In the genomic region with DNA sequence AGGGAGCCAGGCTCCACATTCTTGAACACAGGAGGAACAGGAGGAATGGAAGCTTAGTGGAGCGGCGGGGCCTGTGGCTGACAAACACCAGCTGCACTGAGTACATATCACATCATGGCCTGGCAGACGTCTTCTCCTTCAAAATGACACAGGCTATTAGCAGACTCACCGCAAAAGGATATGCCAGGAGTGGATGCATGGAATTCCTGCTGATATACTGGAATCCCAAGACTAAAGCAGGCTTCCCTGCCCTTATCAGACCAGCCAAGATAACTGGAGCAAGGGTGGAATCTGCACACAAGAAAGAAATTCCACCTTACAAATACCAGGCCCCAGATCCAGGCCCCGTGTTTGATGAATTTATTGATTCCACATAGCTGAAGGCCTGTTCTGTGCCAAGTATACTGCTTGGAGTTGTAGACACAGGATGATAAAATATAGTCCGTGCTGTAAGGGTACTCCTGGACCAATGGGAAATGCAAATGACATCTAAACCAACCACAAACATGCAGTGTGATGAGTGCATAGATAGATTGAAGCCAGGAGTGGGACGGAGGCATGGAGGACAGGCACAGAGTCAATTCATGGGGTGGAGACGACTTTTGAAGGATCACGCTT, we compare ENCODE assay signal across 11 cellular contexts.
DNase-seq lines count a peak whose midpoint lies in the region; ATAC-seq and TF ChIP-seq lines count a peak whose summit lies in the region.
"Had no signal": no experiment of that assay in that cellular context is flagged by ENCODE, and none has a peak within 500 bp of the region (broad histone marks: within the 10 kb centered on the region; RNA-seq: fewer than 3 reads in every experiment).

No MANE protein-coding gene starts in this region.

- no peaks in the 10 kb centered on the region for H3K36me3 Mint-ChIP-seq in activated CD8-positive, alpha-beta memory T cell treated with anti-CD3 and anti-CD28 coated beads, Interleukin-2, amount 10 ng/mL, durations not matched to agents 7 days and 5 days

- H3K4me3 ChIP-seq in fibroblast of mammary gland (ENCODE audit: control insufficient read depth, low read depth, low read length), result no peak overlapping the region
- H3K4me3 ChIP-seq in mucosa of descending colon, result no peak overlapping the region
- no peak overlapping the region for H3K4me3 ChIP-seq in H7 (ENCODE audit: insufficient read depth, low read depth, low read length)

- H3K27ac Mint-ChIP-seq in activated CD8-positive, alpha-beta memory T cell treated with anti-CD3 and anti-CD28 coated beads, Interleukin-2, amount 10 ng/mL, durations not matched to agents 7 days and 5 days, result no peak overlapping the region

- intact Hi-C loops in mucosa of descending colon (cut with DNase I, micrococcal nuclease), result no loop called here

- TF ChIP-seq CTCF in fibroblast of mammary gland (conservative IDR thresholded peaks at IDR 0.05; ENCODE audit: control insufficient read depth, insufficient read depth, low read depth, low read length) (no peak), mucosa of descending colon (IDR thresholded peaks at IDR 0.05) (no peak)

- H3K27me3 ChIP-seq in H7 (ENCODE audit: control insufficient read depth, insufficient read depth, low read length), result no peaks in the 10 kb centered on the region

- H3K36me3 ChIP-seq in mucosa of descending colon (ENCODE audit: low read depth) (no peaks in the 10 kb centered on the region), H7 (replicated peaks; ENCODE audit: control insufficient read depth, insufficient read depth, low read length) (no peaks in the 10 kb centered on the region)

- no peaks in the 10 kb centered on the region for H3K9me3 ChIP-seq in mucosa of descending colon

- H3K27me3 Mint-ChIP-seq in activated CD8-positive, alpha-beta memory T cell treated with anti-CD3 and anti-CD28 coated beads, Interleukin-2, amount 10 ng/mL, durations not matched to agents 7 days and 5 days, result peaks cover 6% of the 10 kb centered on the region

- no peak for ATAC-seq in activated CD8-positive, alpha-beta memory T cell treated with anti-CD3 and anti-CD28 coated beads, Interleukin-2, amount 10 ng/mL, durations not matched to agents 7 days and 5 days
- peak; percentile 17 for ATAC-seq in mucosa of descending colon
- no peak for ATAC-seq in HG03378 (IDR thresholded peaks at IDR 0.05; ENCODE audit: unreplicated experiment)

- CTCF ChIA-PET in activated CD8-positive, alpha-beta memory T cell treated with anti-CD3 and anti-CD28 coated beads, Interleukin-2, amount 10 ng/mL, durations not matched to agents 7 days and 5 days (lab: Charles Lee), result no interaction called here

- H3K4me1 Mint-ChIP-seq in activated CD8-positive, alpha-beta memory T cell treated with anti-CD3 and anti-CD28 coated beads, Interleukin-2, amount 10 ng/mL, durations not matched to agents 7 days and 5 days, result no peaks in the 10 kb centered on the region

- no peak overlapping the region for H3K4me3 Mint-ChIP-seq in activated CD8-positive, alpha-beta memory T cell treated with anti-CD3 and anti-CD28 coated beads, Interleukin-2, amount 10 ng/mL, durations not matched to agents 7 days and 5 days

- no peaks in the 10 kb centered on the region for H3K9me3 Mint-ChIP-seq in activated CD8-positive, alpha-beta memory T cell treated with anti-CD3 and anti-CD28 coated beads, Interleukin-2, amount 10 ng/mL, durations not matched to agents 7 days and 5 days (ENCODE audit: low read depth)

- peaks cover 30% of the 10 kb centered on the region for H3K4me1 ChIP-seq in mucosa of descending colon (ENCODE audit: low read depth)

- DNase-seq in activated CD8-positive, alpha-beta memory T cell treated with anti-CD3 and anti-CD28 coated beads, Interleukin-2, amount 10 ng/mL, durations not matched to agents 7 days and 5 days, result peak; percentile 11
- DNase-seq in activated CD8-positive, alpha-beta memory T cell treated with anti-CD3 and anti-CD28 coated beads, Interleukin-2, amount 50 U/mL, for 4 hours, result no peak
- DNase-seq in fibroblast of mammary gland (ENCODE audit: low read depth), result peak; percentile 22
- DNase-seq in mucosa of descending colon, result peak in 1 of 3 donors; percentile 32
- DNase-seq in NCI-H2227 (lab: John Stamatoyannopoulos, UW; ENCODE audit: unreplicated experiment), result no peak
- DNase-seq in superior temporal gyrus (ENCODE audit: extremely low spot score), result no peak
- no peak for DNase-seq in H7
- DNase-seq: anterior cingulate cortex, GF-D8, NCI-H2029 had no signal

Comparison
In these comparisons a context has a peak if more than half of its experiments do, and no peak if none do; other contexts are left out.
1. DNase-seq: peak in activated CD8-positive, alpha-beta memory T cell treated with anti-CD3 and anti-CD28 coated beads, Interleukin-2, amount 10 ng/mL, durations not matched to agents 7 days and 5 days (single experiment) and fibroblast of mammary gland (single experiment); none in activated CD8-positive, alpha-beta memory T cell treated with anti-CD3 and anti-CD28 coated beads, Interleukin-2, amount 50 U/mL, for 4 hours (single experiment), NCI-H2227 (single experiment), superior temporal gyrus (single experiment) and H7 (single experiment).